ENCODE assay signal across 9 cellular contexts in genomic region chr5:6315580-6315979, GRCh38.
"Had no signal": no experiment of that assay in that cellular context is flagged by ENCODE, and none has a peak within 500 bp of the region (broad histone marks: within the 10 kb centered on the region; RNA-seq: fewer than 3 reads in every experiment).

No MANE protein-coding gene starts in this region.

- ATAC-seq: HCT116 had no signal

- H3K27me3 Mint-ChIP-seq: IgD-negative memory B cell had no signal

- H3K9ac ChIP-seq: GM23248, KMS-11 had no signal

- H3K36me3 ChIP-seq: HAP-1 had no signal

- H3K4me2 ChIP-seq: KMS-11 had no signal

- H3K9me3 ChIP-seq: HAP-1 had no signal

- H3K27ac Mint-ChIP-seq: HFFc6, IgD-negative memory B cell had no signal

- H3K27ac ChIP-seq: GM23248, KMS-11 had no signal

- H3K4me3 Mint-ChIP-seq: HFFc6, IgD-negative memory B cell had no signal

- H3K4me3 ChIP-seq: GM23248, HAP-1 had no signal

- H2AFZ ChIP-seq: GM23248 had no signal

- DNase-seq: GM23248, GOT3, H7, HFFc6, KBM-7 had no signal

- H3K4me1 ChIP-seq: HAP-1 had no signal
